Comparison of ENCODE assay signal across 13 cellular contexts in the genomic region with DNA sequence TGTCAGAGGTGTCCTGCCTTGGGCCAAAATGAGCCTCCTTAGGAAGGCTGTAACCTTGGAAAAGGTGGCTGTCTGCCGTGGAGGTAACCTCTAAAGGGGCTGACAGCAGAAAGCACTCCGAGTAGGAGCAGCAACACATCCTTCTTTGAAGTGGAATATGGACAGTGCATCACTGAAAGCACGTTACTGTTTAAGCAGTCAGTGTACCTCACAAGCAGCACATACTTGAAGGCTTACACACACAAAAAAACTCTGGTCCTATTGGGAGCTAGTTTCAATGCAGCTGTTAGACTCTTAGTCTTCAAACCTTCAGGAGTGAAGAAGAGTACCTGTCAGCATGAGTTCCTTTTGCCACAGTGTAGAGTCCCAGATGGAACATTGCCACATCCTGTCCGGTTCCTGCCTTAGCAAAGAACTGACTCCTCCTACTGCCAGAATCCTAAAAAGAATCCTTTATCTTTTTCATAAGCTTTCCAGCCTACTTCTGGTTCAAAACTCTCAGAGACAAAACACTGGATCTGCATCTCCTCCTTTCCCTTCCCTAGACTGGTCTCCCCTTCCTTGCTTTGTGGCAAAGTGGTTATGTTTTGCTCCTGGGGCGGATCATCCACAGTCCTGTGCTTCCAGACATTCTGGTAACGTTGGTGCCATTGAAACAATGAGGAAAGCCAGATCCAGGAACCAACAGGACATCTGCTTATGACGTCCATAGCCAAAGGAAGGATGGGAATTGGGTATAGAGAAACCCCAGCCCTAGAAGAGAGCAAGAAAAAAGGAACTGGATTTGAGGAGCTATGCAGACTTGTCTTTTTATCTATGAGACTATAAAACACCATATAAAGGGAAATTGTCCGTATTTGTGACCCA.
"Had no signal": no experiment of that assay in that cellular context is flagged by ENCODE, and none has a peak within 500 bp of the region (broad histone marks: within the 10 kb centered on the region; RNA-seq: fewer than 3 reads in every experiment).

No MANE protein-coding gene starts in this region.

- H3K27me3 ChIP-seq: ovary had no signal

- ATAC-seq: activated naive CD4-positive, alpha-beta T cell treated with anti-CD3 and anti-CD28 coated beads, Interleukin-2, amount 50 U/mL, for 72 hours; gastrocnemius medialis; left ventricle myocardium superior; stimulated activated naive CD8-positive, alpha-beta T cell treated with anti-CD3 and anti-CD28 coated beads, Interleukin-15, amount 100 ng/mL, for 72 hours had no signal

- H3K36me3 ChIP-seq: gastrocnemius medialis, ovary, thoracic aorta had no signal

- H3K4me3 Mint-ChIP-seq: activated B cell treated with CpG ODN at 0.5 μM for 24 hours; neural crest cell; stimulated activated naive CD8-positive, alpha-beta T cell treated with anti-CD3 and anti-CD28 coated beads, Interleukin-15, amount 100 ng/mL, for 72 hours; T-helper 1 cell treated with Interleukin-12 subunit alpha and Interleukin-12 subunit beta and Interleukin-4 antibody, amounts not matched to agents 30 μg/mL and 1 μg/mL, for 36 hours had no signal

- H3K4me1 ChIP-seq: gastrocnemius medialis had no signal

- H3K4me1 Mint-ChIP-seq: neural crest cell had no signal

- H3K27ac Mint-ChIP-seq: activated B cell treated with CpG ODN at 0.5 μM for 24 hours; activated naive CD4-positive, alpha-beta T cell treated with anti-CD3 and anti-CD28 coated beads, Interleukin-2, amount 50 U/mL, for 72 hours; activated T-helper 2 cell treated with anti-CD3 and anti-CD28 coated beads, Interferon-gamma antibody, Interleukin-2, Interleukin-4, amounts not matched to agents 10 μg/mL and 5 μg/mL and 100 μg/mL, durations not matched to agents 14 hours and 24 hours and 36 hours; stimulated activated naive CD8-positive, alpha-beta T cell treated with anti-CD3 and anti-CD28 coated beads, Interleukin-15, amount 100 ng/mL, for 72 hours; T-helper 1 cell treated with Interleukin-12 subunit alpha and Interleukin-12 subunit beta and Interleukin-4 antibody, amounts not matched to agents 30 μg/mL and 1 μg/mL, for 36 hours had no signal

- H3K27ac ChIP-seq: gastrocnemius medialis, ovary, thoracic aorta had no signal

- H3K36me3 Mint-ChIP-seq: activated naive CD4-positive, alpha-beta T cell treated with anti-CD3 and anti-CD28 coated beads, Interleukin-2, amount 50 U/mL, for 72 hours had no signal

- H3K9me3 ChIP-seq: gastrocnemius medialis, ovary, thoracic aorta had no signal

- DNase-seq: activated B cell treated with CpG ODN at 0.5 μM for 24 hours; activated CD4-positive, alpha-beta T cell treated with anti-CD3 and anti-CD28 coated beads, Interleukin-2, amount 50 U/mL, for 1 hour; activated T-cell treated with anti-CD3 and anti-CD28 coated beads for 4 hours; gastrocnemius medialis; left ventricle myocardium superior; ovary; stimulated activated CD4-positive, alpha-beta T cell treated with anti-CD3 and anti-CD28 coated beads, Interleukin-4, amount 100 ng/mL, for 4 hours; stimulated activated naive CD8-positive, alpha-beta T cell treated with anti-CD3 and anti-CD28 coated beads, Interleukin-15, amount 100 ng/mL, for 72 hours had no signal

- H3K4me3 ChIP-seq: gastrocnemius medialis, ovary, thoracic aorta had no signal

- H3K9me3 Mint-ChIP-seq: activated B cell treated with CpG ODN at 0.5 μM for 24 hours; activated T-helper 2 cell treated with anti-CD3 and anti-CD28 coated beads, Interferon-gamma antibody, Interleukin-2, Interleukin-4, amounts not matched to agents 10 μg/mL and 5 μg/mL and 100 μg/mL, durations not matched to agents 14 hours and 24 hours and 36 hours; neural crest cell; stimulated activated naive CD8-positive, alpha-beta T cell treated with anti-CD3 and anti-CD28 coated beads, Interleukin-15, amount 100 ng/mL, for 72 hours had no signal
